Comparison of ENCODE assay signal across 24 cellular contexts in the genomic region with DNA sequence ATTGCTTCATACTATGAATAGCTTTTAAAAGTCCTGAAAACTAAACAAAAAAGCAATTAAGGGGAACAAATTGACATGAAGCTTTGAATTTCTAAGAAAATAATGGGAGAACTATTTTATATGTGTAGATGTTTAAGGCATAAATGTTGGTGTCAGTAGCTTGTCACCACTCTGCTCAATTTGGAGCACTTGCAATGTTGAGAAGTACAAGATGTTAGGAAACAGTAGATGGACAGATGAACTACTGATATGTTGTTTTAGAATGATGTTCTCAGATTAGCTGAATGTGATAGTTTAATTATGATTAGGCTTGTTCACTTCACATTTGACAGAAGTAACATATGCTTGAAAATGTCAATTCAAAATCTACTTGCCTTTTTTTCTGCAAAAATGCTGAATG.
"Had no signal": no experiment of that assay in that cellular context is flagged by ENCODE, and none has a peak within 500 bp of the region (broad histone marks: within the 10 kb centered on the region; RNA-seq: fewer than 3 reads in every experiment).

No MANE protein-coding gene starts in this region.

- H3K9me3 ChIP-seq: stomach, suprapubic skin, testis, thoracic aorta, thyroid gland, tibial artery, tibial nerve, transverse colon, upper lobe of left lung, upper lobe of right lung, uterus, vagina had no signal

- H3K27me3 ChIP-seq: stomach, suprapubic skin, testis, thyroid gland, tibial artery, tibial nerve, transverse colon, upper lobe of left lung, upper lobe of right lung, uterus, vagina had no signal

- DNase-seq: stimulated activated CD4-positive, alpha-beta T cell treated with anti-CD3 and anti-CD28 coated beads, Interleukin-2, amount 100 ng/mL, for 48 hours; stimulated activated CD4-positive, alpha-beta T cell treated with anti-CD3 and anti-CD28 coated beads, Interleukin-4, amount 100 ng/mL, for 1 hour; stimulated activated CD4-positive, alpha-beta T cell treated with anti-CD3 and anti-CD28 coated beads, Interleukin-4, amount 100 ng/mL, for 24 hours; stimulated activated CD4-positive, alpha-beta T cell treated with anti-CD3 and anti-CD28 coated beads, Interleukin-4, amount 100 ng/mL, for 4 hours; stimulated activated CD8-positive, alpha-beta memory T cell treated with anti-CD3 and anti-CD28 coated beads, Interleukin-4, amount 100 ng/mL, for 48 hours; stimulated activated naive B cell treated with anti-CD40 and anti-IgM and Interleukin-4, amounts not matched to agents 10 μg/mL and 1 μg/mL and 100 μg/mL, for 72 hours; stimulated activated naive CD4-positive, alpha-beta T cell; stimulated activated naive CD4-positive, alpha-beta T cell treated with Interleukin-2 at 50 U/mL for 16 hours; stimulated activated naive CD8-positive, alpha-beta T cell treated with anti-CD3 and anti-CD28 coated beads, Interleukin-15, amount 100 ng/mL, for 72 hours; stimulated activated naive CD8-positive, alpha-beta T cell treated with anti-CD3 and anti-CD28 coated beads, Interleukin-15, Interleukin-2, amounts not matched to agents 100 U/mL and 50 U/mL, for 24 hours; stomach; substantia nigra; testis; thyroid gland; tibial artery; transverse colon; trophoblast cell; upper lobe of left lung; upper lobe of right lung; uterus had no signal

- H3K36me3 ChIP-seq: stomach, suprapubic skin, thoracic aorta, thyroid gland, tibial artery, tibial nerve, transverse colon, upper lobe of left lung, upper lobe of right lung, uterus, vagina had no signal

- H3K27ac ChIP-seq: stomach, suprapubic skin, testis, thoracic aorta, thyroid gland, tibial artery, tibial nerve, transverse colon, upper lobe of left lung, upper lobe of right lung, uterus, vagina had no signal

- H3K4me3 ChIP-seq: stomach, suprapubic skin, testis, thoracic aorta, thyroid gland, tibial artery, tibial nerve, transverse colon, upper lobe of left lung, upper lobe of right lung, uterus, vagina had no signal
